1 cellular context compared by ENCODE assay signal in the genomic region with DNA sequence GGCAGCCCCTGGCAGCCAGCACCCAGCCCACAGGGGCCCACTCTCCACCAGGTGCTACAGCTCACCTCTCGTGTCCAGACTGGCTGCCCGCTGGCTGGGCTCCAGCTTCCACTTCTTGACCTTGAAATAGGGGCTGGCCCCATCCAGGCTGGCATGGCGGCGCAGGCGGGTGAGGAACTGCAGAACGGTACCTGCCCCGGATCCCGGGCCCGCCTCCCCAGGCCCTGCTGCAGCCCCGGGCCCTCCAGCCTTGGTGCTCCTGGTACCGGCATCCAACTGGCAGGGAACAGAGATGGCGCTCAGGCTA.
TF ChIP-seq lines count a peak whose summit lies in the region.

No MANE protein-coding gene starts in this region.

TF ChIP-seq in K562, 482 proteins besides CTCF, POLR2A, EP300 and RAD21:
- no peak for TF ChIP-seq HNRNPLL (IDR thresholded peaks at IDR 0.05; ENCODE audit: low read depth, low read length, poor library complexity, severe bottlenecking)
- no peak for TF ChIP-seq ZNF316 (IDR thresholded peaks at IDR 0.05)
- no peak for TF ChIP-seq CHCHD3 (CRISPR knock-in tag; IDR thresholded peaks at IDR 0.05)
- TF ChIP-seq EP400 (IDR thresholded peaks at IDR 0.05), result no peak
- peak; percentile 13; the same call in 1 of the 2 replicates for TF ChIP-seq RBFOX2 (IDR thresholded peaks at IDR 0.05; ENCODE audit: low read depth, low read length)
- peak; percentile 36; the same call in 1 of the 2 replicates for TF ChIP-seq POLR2G (IDR thresholded peaks at IDR 0.05; ENCODE audit: low read depth, low read length)
